In the genomic region with DNA sequence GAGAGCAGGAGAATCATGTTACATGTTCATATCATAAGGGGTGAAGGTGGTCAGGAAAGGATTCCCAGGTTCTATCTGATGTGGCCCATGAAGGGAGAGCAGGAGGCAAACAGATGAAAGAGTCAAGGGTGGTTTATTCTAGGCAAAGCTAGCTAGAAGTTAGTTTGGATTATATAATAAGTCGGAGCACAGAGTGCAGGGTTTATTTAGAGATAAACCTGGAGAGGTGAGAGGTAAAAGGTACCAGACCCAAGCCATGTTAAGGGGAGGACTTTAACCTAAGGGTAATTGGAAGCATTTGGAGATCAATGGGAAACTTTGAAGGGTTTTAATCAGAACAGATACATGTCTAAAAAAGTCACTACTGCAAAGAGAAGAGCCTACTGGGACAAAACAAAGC, we compare ENCODE assay signal across 26 cellular contexts.
"Had no signal": no experiment of that assay in that cellular context is flagged by ENCODE, and none has a peak within 500 bp of the region (broad histone marks: within the 10 kb centered on the region; RNA-seq: fewer than 3 reads in every experiment).

No MANE protein-coding gene starts in this region.

- ATAC-seq: stimulated activated effector memory CD8-positive, alpha-beta T cell treated with anti-CD3 and anti-CD28 coated beads, Interleukin-12 subunit alpha, Interleukin-12 subunit beta, amount 100 ng/mL, for 72 hours; stimulated activated memory B cell treated with anti-CD40 and anti-IgM and Interleukin-4, amounts not matched to agents 10 μg/mL and 1 μg/mL and 100 μg/mL, for 72 hours; stimulated activated naive B cell treated with anti-CD40 and anti-IgM and Interleukin-4, amounts not matched to agents 10 μg/mL and 1 μg/mL and 100 μg/mL, for 72 hours; stimulated activated naive CD8-positive, alpha-beta T cell treated with anti-CD3 and anti-CD28 coated beads, Interleukin-15, amount 100 ng/mL, for 72 hours; stimulated activated naive CD8-positive, alpha-beta T cell treated with anti-CD3 and anti-CD28 coated beads, Interleukin-15, Interleukin-2, amounts not matched to agents 100 U/mL and 50 U/mL, for 24 hours; upper lobe of right lung had no signal

- H3K36me3 ChIP-seq: stomach, suprapubic skin, thoracic aorta, thyroid gland, tibial artery, tibial nerve, transverse colon, upper lobe of left lung, upper lobe of right lung, uterus, vagina had no signal

- DNase-seq: stimulated activated CD4-positive, alpha-beta T cell treated with anti-CD3 and anti-CD28 coated beads, Interleukin-2, amount 100 ng/mL, for 48 hours; stimulated activated CD4-positive, alpha-beta T cell treated with anti-CD3 and anti-CD28 coated beads, Interleukin-4, amount 100 ng/mL, for 1 hour; stimulated activated CD4-positive, alpha-beta T cell treated with anti-CD3 and anti-CD28 coated beads, Interleukin-4, amount 100 ng/mL, for 24 hours; stimulated activated CD4-positive, alpha-beta T cell treated with anti-CD3 and anti-CD28 coated beads, Interleukin-4, amount 100 ng/mL, for 4 hours; stimulated activated CD8-positive, alpha-beta memory T cell treated with anti-CD3 and anti-CD28 coated beads, Interleukin-4, amount 100 ng/mL, for 48 hours; stimulated activated naive B cell treated with anti-CD40 and anti-IgM and Interleukin-4, amounts not matched to agents 10 μg/mL and 1 μg/mL and 100 μg/mL, for 72 hours; stimulated activated naive CD4-positive, alpha-beta T cell; stimulated activated naive CD4-positive, alpha-beta T cell treated with Interleukin-2 at 50 U/mL for 16 hours; stimulated activated naive CD8-positive, alpha-beta T cell treated with anti-CD3 and anti-CD28 coated beads, Interleukin-15, amount 100 ng/mL, for 72 hours; stimulated activated naive CD8-positive, alpha-beta T cell treated with anti-CD3 and anti-CD28 coated beads, Interleukin-15, Interleukin-2, amounts not matched to agents 100 U/mL and 50 U/mL, for 24 hours; stomach; substantia nigra; testis; thyroid gland; tibial artery; transverse colon; trophoblast cell; upper lobe of left lung; upper lobe of right lung; uterus had no signal

- H3K4me3 ChIP-seq: stomach, suprapubic skin, testis, thoracic aorta, thyroid gland, tibial artery, tibial nerve, transverse colon, upper lobe of left lung, upper lobe of right lung, uterus, vagina had no signal

- H3K27me3 ChIP-seq: stomach, suprapubic skin, testis, thyroid gland, tibial artery, tibial nerve, transverse colon, upper lobe of left lung, upper lobe of right lung, uterus, vagina had no signal

- H3K9me3 ChIP-seq: stomach, suprapubic skin, testis, thoracic aorta, thyroid gland, tibial artery, tibial nerve, transverse colon, upper lobe of left lung, upper lobe of right lung, uterus, vagina had no signal

- H3K4me1 ChIP-seq: stomach, testis, thyroid gland, tibial artery, tibial nerve, upper lobe of left lung, upper lobe of right lung, uterus had no signal

- H3K27ac ChIP-seq: stomach, suprapubic skin, testis, thoracic aorta, thyroid gland, tibial artery, tibial nerve, transverse colon, upper lobe of left lung, upper lobe of right lung, uterus, vagina had no signal
